1 cellular context compared by ENCODE assay signal in genomic region chr5:135216072-135216812, GRCh38.
TF ChIP-seq lines count a peak whose summit lies in the region.

No MANE protein-coding gene starts in this region.

TF ChIP-seq in IMR-90, 13 proteins besides CTCF, POLR2A, EP300 and RAD21 (continued from another document):
- TF ChIP-seq MXI1 (IDR thresholded peaks at IDR 0.05; ENCODE audit: borderline replicate concordance, low read depth, low read length) (no peak), RFX5 (IDR thresholded peaks at IDR 0.05; ENCODE audit: low read depth, low read length) (no peak)
